9 cellular contexts compared by ENCODE assay signal in the genomic region with DNA sequence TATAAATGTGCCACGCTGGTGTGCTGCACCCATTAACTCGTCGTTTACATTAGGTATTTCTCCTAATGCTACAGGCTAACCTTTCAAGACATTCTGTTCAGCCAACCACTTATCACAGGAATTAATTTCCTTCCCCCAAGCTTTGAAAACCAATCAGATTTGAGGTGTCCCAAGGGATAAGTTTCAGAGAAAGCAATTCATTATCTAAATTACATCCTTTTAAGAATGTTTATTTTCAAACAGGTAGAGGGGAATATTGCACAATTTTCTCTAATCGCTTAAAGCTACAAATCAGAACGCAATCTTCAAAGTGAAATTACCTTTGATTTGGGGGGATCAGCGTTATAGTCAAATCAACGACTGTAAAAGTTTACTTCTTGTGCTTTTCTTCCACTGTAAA. TPM values are rescaled to one million over a fixed set of nuclear protein-coding genes. Genes with fewer than 3 reads are reported as not detected.
DNase-seq lines count a peak whose midpoint lies in the region; ATAC-seq and TF ChIP-seq lines count a peak whose summit lies in the region.
"Had no signal": no experiment of that assay in that cellular context is flagged by ENCODE, and none has a peak within 500 bp of the region (broad histone marks: within the 10 kb centered on the region; RNA-seq: fewer than 3 reads in every experiment).

No MANE protein-coding gene starts in this region.

- H3F3A ChIP-seq in DOHH2 (ENCODE audit: control insufficient read depth, insufficient read depth): peaks cover 17% of the 10 kb centered on the region

- peaks cover 11% of the 10 kb centered on the region; the same call in 1 of the 2 replicates for H4K20me1 ChIP-seq in DOHH2 (ENCODE audit: control insufficient read depth, insufficient read depth, low read depth, low read length)

- peak overlapping the region; percentile 91 for H3K4me2 ChIP-seq in DOHH2 (ENCODE audit: low read length)

- ATAC-seq in sciatic nerve: no peak
- ATAC-seq in HG02678 (IDR thresholded peaks at IDR 0.05; ENCODE audit: unreplicated experiment): no peak

- H3K4me3 ChIP-seq in DOHH2 (ENCODE audit: low read length) (peak overlapping the region; percentile 87), breast epithelium (peak overlapping the region; percentile 75 to 98 (median 96)), mononuclear cell (ENCODE audit: low read length) (peak overlapping the region; percentile 63)

- peak; percentile 17 for DNase-seq in NCI-H146 treated with DMSO at 0.1 percent for 48 hours (lab: John Stamatoyannopoulos, UW; ENCODE audit: unreplicated experiment)
- no peak for DNase-seq in breast epithelium (ENCODE audit: low spot score in 2 of 2)
- DNase-seq in sciatic nerve (ENCODE audit: low spot score): no peak
- no peak for DNase-seq in GM19238 (ENCODE audit: insufficient read length, low spot score)
- DNase-seq in GM19240 (ENCODE audit: insufficient read length, low spot score): no peak

- H3K36me3 ChIP-seq in DOHH2 (ENCODE audit: control insufficient read depth, low read length) (no peaks in the 10 kb centered on the region), breast epithelium (no peaks in the 10 kb centered on the region)

- no peaks in the 10 kb centered on the region for H3K9me2 ChIP-seq in DOHH2 (replicated peaks; ENCODE audit: control insufficient read depth, low read length)

- no peak for TF ChIP-seq POLR2A in breast epithelium (IDR thresholded peaks at IDR 0.05)

- no peak for TF ChIP-seq CTCF in DOHH2 (IDR thresholded peaks at IDR 0.05; ENCODE audit: low read depth, low read length, poor library complexity, severe bottlenecking)
- TF ChIP-seq CTCF in breast epithelium (IDR thresholded peaks at IDR 0.05): no peak

- H3K4me1 ChIP-seq in DOHH2 (ENCODE audit: control insufficient read depth, low read length) (peaks cover 16% of the 10 kb centered on the region), breast epithelium (no peaks in the 10 kb centered on the region), mononuclear cell (ENCODE audit: insufficient read depth, low read length) (peaks cover 16% of the 10 kb centered on the region)

- peaks cover 37% of the 10 kb centered on the region for H3K79me2 ChIP-seq in DOHH2 (ENCODE audit: control insufficient read depth, low read length)

- H3K27me3 ChIP-seq in DOHH2 (ENCODE audit: control insufficient read depth, low read length) (peaks cover 26% of the 10 kb centered on the region), breast epithelium (no peaks in the 10 kb centered on the region), mononuclear cell (ENCODE audit: insufficient read depth, low read length) (peaks cover 4% of the 10 kb centered on the region)

- no peaks in the 10 kb centered on the region for H3K9me3 ChIP-seq in DOHH2 (ENCODE audit: control insufficient read depth, insufficient read depth, low read length)
- H3K9me3 ChIP-seq in breast epithelium: no peaks in the 10 kb centered on the region
- H3K9me3 ChIP-seq in mononuclear cell (ENCODE audit: low read depth, low read length): no peaks in the 10 kb centered on the region

- intact Hi-C loops in breast epithelium (cut with DNase I; ENCODE audit: low total_unique reads) (no loop called here), sciatic nerve (cut with DNase I) (no loop called here)

- H3K27ac ChIP-seq in DOHH2 (ENCODE audit: low read depth, low read length) (no peak overlapping the region), breast epithelium (peak overlapping the region in 1 of 2 donors; percentile 98)

RNA-seq across cellular contexts. Expression of a gene that starts 1.6 kb away (rescaled TPM):
- 10 to 100 TPM; 29.8 to 32.2 (median 30.2) TPM for total RNA-seq in breast epithelium
- 8.2 TPM for total RNA-seq in mononuclear cell
- total RNA-seq in sciatic nerve: 31.1 TPM

RNA-seq across cellular contexts. Expression of a gene that starts 46.9 kb away (rescaled TPM):
- total RNA-seq in breast epithelium (not detected), mononuclear cell (not detected), sciatic nerve (not detected)
- total RNA-seq: T-helper 2 cell treated with Interferon-gamma antibody and Interleukin-4, amounts not matched to agents 100 ng/mL and 5 ng/mL, for 36 hours had no signal
